8 cellular contexts compared by ENCODE assay signal in genomic region chr5:107389130-107389553, GRCh38.
DNase-seq lines count a peak whose midpoint lies in the region; ATAC-seq and TF ChIP-seq lines count a peak whose summit lies in the region.

No MANE protein-coding gene starts in this region.

- H3K9me3 ChIP-seq in osteoblast (ENCODE audit: low read depth, low read length): no peaks in the 10 kb centered on the region

- H2AFZ ChIP-seq in osteoblast (ENCODE audit: low read length): no peak overlapping the region

- no peaks in the 10 kb centered on the region for H4K20me1 ChIP-seq in osteoblast (ENCODE audit: insufficient read depth, low read length)

- no peaks in the 10 kb centered on the region for H3K27me3 ChIP-seq in osteoblast (ENCODE audit: insufficient read depth, low read length)

- DNase-seq in DMS 273 (lab: John Stamatoyannopoulos, UW; ENCODE audit: unreplicated experiment): peak; percentile 67
- peak; percentile 62 for DNase-seq in NOMO-1 treated with dmso at 0.1 percent for 144 hours (lab: John Stamatoyannopoulos, UW; ENCODE audit: unreplicated experiment)
- DNase-seq in choroid plexus epithelial cell (ENCODE audit: low read depth): peak; percentile 82
- peak; percentile 21 for DNase-seq in osteoblast (ENCODE audit: insufficient read length, low spot score, missing footprints)
- DNase-seq in mucosa of gallbladder (ENCODE audit: low spot score): no peak
- DNase-seq in activated CD4-positive, alpha-beta T cell treated with anti-CD3 and anti-CD28 coated beads for 4 hours: no peak

- H3K4me3 ChIP-seq in choroid plexus epithelial cell (ENCODE audit: low read depth, low read length) (no peak overlapping the region), osteoblast (ENCODE audit: insufficient read depth, low read length) (no peak overlapping the region)

- no peaks in the 10 kb centered on the region for H3K79me2 ChIP-seq in osteoblast (ENCODE audit: insufficient read depth, low read length)

- H3K4me1 ChIP-seq in osteoblast (ENCODE audit: insufficient read depth, low read length): peaks cover 23% of the 10 kb centered on the region

- peak overlapping the region; percentile 77 for H3K27ac ChIP-seq in osteoblast (ENCODE audit: low read depth, low read length)

- H3K4me2 ChIP-seq in osteoblast (ENCODE audit: insufficient read depth, low read length): peak overlapping the region; percentile 59

- H3K36me3 ChIP-seq in osteoblast (ENCODE audit: insufficient read depth, low read length): no peaks in the 10 kb centered on the region

- TF ChIP-seq CTCF in choroid plexus epithelial cell (conservative IDR thresholded peaks at IDR 0.05; ENCODE audit: low read depth, low read length) (peak; percentile 44), osteoblast (IDR thresholded peaks at IDR 0.05; ENCODE audit: extremely low read depth, low read depth, low read length) (peak; percentile 8)

- ATAC-seq in GM19025 (IDR thresholded peaks at IDR 0.05; ENCODE audit: low read depth, unreplicated experiment) (peak; percentile 77), HG03135 (IDR thresholded peaks at IDR 0.05; ENCODE audit: unreplicated experiment) (peak; percentile 81)

Comparison
In these comparisons a context has a peak if more than half of its experiments do, and no peak if none do; other contexts are left out.
1. DNase-seq: peak in DMS 273 (single experiment), NOMO-1 treated with dmso at 0.1 percent for 144 hours (single experiment), choroid plexus epithelial cell (single experiment) and osteoblast (single experiment); none in mucosa of gallbladder (single experiment) and activated CD4-positive, alpha-beta T cell treated with anti-CD3 and anti-CD28 coated beads for 4 hours (0 of 2).